Comparison of ENCODE assay signal across 31 cellular contexts in the genomic region with DNA sequence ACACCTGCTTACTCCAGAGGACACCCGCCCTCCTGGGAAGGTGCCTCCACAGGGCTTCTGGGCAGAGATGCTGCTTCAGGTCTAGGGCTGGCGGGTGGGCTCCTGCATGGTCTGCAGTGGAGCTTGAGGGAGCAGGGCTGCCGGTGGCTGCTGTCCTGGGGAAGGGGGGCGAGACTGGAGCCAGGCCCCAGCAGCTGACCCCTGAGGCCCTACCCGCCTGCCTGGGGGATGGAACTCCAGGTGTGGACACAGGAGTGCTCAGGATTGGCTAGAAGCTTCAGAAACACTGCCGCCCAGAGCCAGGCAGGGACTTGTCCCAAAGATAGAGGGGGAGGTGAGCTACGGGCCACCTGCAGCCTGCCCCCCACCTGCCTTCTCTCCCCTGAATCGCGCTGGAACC. TPM values are rescaled to one million over a fixed set of nuclear protein-coding genes. Genes with fewer than 3 reads are reported as not detected.
"Had no signal": no experiment of that assay in that cellular context is flagged by ENCODE, and none has a peak within 500 bp of the region (broad histone marks: within the 10 kb centered on the region; RNA-seq: fewer than 3 reads in every experiment).

No MANE protein-coding gene starts in this region.

- DNase-seq: activated CD4-positive, alpha-beta memory T cell treated with anti-CD3 and anti-CD28 coated beads for 36 hours; activated CD4-positive, alpha-beta T cell treated with anti-CD3 and anti-CD28 coated beads for 36 hours; activated CD4-positive, alpha-beta T cell treated with anti-CD3 and anti-CD28 coated beads, Interleukin-2, amount 10 ng/mL, durations not matched to agents 24 days and 14 days; activated CD4-positive, CD25-positive, alpha-beta regulatory T cell; activated CD4-positive, CD25-positive, alpha-beta regulatory T cell treated with anti-CD3 and anti-CD28 coated beads, Interleukin-2, amount 50 U/mL, for 72 hours; activated CD8-positive, alpha-beta memory T cell treated with anti-CD3 and anti-CD28 coated beads, Interleukin-2, amount 10 ng/mL, durations not matched to agents 7 days and 5 days; activated CD8-positive, alpha-beta memory T cell treated with anti-CD3 and anti-CD28 coated beads, Interleukin-2, amount 50 U/mL, for 4 hours; activated CD8-positive, alpha-beta T cell treated with anti-CD3 and anti-CD28 coated beads, Interleukin-2, amount 10 ng/mL, durations not matched to agents 7 days and 5 days; activated gamma-delta T cell; activated naive CD4-positive, alpha-beta T cell; activated naive CD4-positive, alpha-beta T cell treated with anti-CD3 and anti-CD28 coated beads, Interleukin-2, amount 10 ng/mL, durations not matched to agents 7 days and 5 days; activated naive CD8-positive, alpha-beta T cell treated with anti-CD3 and anti-CD28 coated beads, Interleukin-2, amount 10 ng/mL, durations not matched to agents 7 days and 5 days; activated T-cell treated with anti-CD3 and anti-CD28 coated beads, Interleukin-2, amount 50 U/mL, for 1 hour; activated T-cell treated with anti-CD3 and anti-CD28 coated beads, Interleukin-2, amount 50 U/mL, for 48 hours; central memory CD4-positive, alpha-beta T cell; cerebellar nuclear complex; colonic mucosa; effector CD8-positive, alpha-beta T cell; foreskin fibroblast; T-helper 1 cell; T-helper 17 cell; T1000 had no signal

- H3K27ac ChIP-seq: ascending aorta, breast epithelium, cardiac muscle cell, colonic mucosa, epithelial cell of prostate had no signal

- H3K4me1 ChIP-seq: breast epithelium, colonic mucosa had no signal

- H3K36me3 ChIP-seq: ascending aorta, breast epithelium, cardiac muscle cell, colonic mucosa had no signal

- ATAC-seq: activated CD4-positive, alpha-beta T cell treated with anti-CD3 and anti-CD28 coated beads for 36 hours; activated CD8-positive, alpha-beta memory T cell treated with anti-CD3 and anti-CD28 coated beads, Interleukin-2, amount 10 ng/mL, durations not matched to agents 7 days and 5 days; activated CD8-positive, alpha-beta T cell treated with anti-CD3 and anti-CD28 coated beads, Interleukin-2, amount 10 ng/mL, durations not matched to agents 7 days and 5 days; activated naive CD4-positive, alpha-beta T cell treated with anti-CD3 and anti-CD28 coated beads, Interleukin-2, amount 50 U/mL, for 72 hours; esophagus mucosa; T-helper 17 cell had no signal

- H3K4me3 ChIP-seq: ascending aorta, breast epithelium, cardiac muscle cell, colonic mucosa had no signal

- H3K27me3 ChIP-seq: ascending aorta, cardiac muscle cell, colonic mucosa had no signal

- H3K9me3 ChIP-seq: ascending aorta, colonic mucosa had no signal

RNA-seq across cellular contexts. Expression of a gene that starts 33.0 kb away (rescaled TPM):
- total RNA-seq: activated CD4-positive, alpha-beta memory T cell treated with anti-CD3 and anti-CD28 coated beads for 36 hours; activated CD4-positive, alpha-beta T cell treated with anti-CD3 and anti-CD28 coated beads for 36 hours; activated CD4-positive, alpha-beta T cell treated with anti-CD3 and anti-CD28 coated beads, Interleukin-2, amount 10 ng/mL, durations not matched to agents 24 days and 14 days; activated CD8-positive, alpha-beta memory T cell treated with anti-CD3 and anti-CD28 coated beads for 36 hours; activated CD8-positive, alpha-beta memory T cell treated with anti-CD3 and anti-CD28 coated beads, Interleukin-2, amount 10 ng/mL, durations not matched to agents 7 days and 5 days; activated CD8-positive, alpha-beta T cell treated with anti-CD3 and anti-CD28 coated beads, Interleukin-2, amount 10 ng/mL, durations not matched to agents 7 days and 5 days; activated naive CD8-positive, alpha-beta T cell treated with anti-CD3 and anti-CD28 coated beads, Interleukin-2, amount 10 ng/mL, durations not matched to agents 7 days and 5 days; activated T-helper 1 cell treated with anti-CD3 and anti-CD28 coated beads, Interleukin-12 subunit alpha, Interleukin-12 subunit beta, Interleukin-2, Interleukin-4 antibody, amounts not matched to agents 30 ng/mL and 10 ng/mL and 1 ng/mL, durations not matched to agents 14 hours and 24 hours and 36 hours; activated T-helper 2 cell treated with anti-CD3 and anti-CD28 coated beads, Interferon-gamma antibody, Interleukin-2, Interleukin-4, amounts not matched to agents 10 μg/mL and 5 μg/mL and 100 μg/mL, durations not matched to agents 14 hours and 24 hours and 36 hours; T-helper 17 cell had no signal
